1 cellular context compared by ENCODE assay signal in the genomic region with DNA sequence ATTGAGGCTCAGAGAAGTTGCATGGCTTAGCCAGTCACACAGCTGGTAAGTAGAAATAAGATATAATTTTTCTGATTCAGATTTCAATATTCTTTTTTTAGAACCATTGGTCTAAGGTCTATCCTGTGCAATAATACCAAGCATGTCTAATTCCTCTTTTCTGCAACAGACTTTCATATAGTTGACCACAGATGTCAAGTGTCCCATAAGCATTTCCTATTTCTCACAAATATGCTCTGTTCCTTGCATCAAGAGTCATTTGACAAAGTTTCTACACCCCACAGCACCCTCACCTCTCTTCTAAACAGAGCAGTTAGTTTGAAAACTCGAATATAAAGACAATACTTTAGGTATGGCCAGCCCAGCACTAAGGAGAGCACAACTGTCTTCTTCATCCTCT.
TF ChIP-seq lines count a peak whose summit lies in the region.

No MANE protein-coding gene starts in this region.

TF ChIP-seq in GM12878, 131 proteins besides CTCF, POLR2A, EP300 and RAD21 (continued from another document):
- TF ChIP-seq CBFB (IDR thresholded peaks at IDR 0.05; ENCODE audit: low read depth) (0 out of 2 replicates have a peak, but pooled peaks have one; percentile 55), ETV6 (conservative IDR thresholded peaks at IDR 0.05 in 1 of 2, IDR thresholded peaks at IDR 0.05 in 1 of 2; ENCODE audit: borderline replicate concordance in 1 of 2, low read depth in 1 of 2) (peak in 1 of 2 experiments; percentile 44; a peak in 1 of 4 replicates), SMAD1 (IDR thresholded peaks at IDR 0.05; ENCODE audit: low read depth, partially characterized antibody) (no peak), RELA (IDR thresholded peaks at IDR 0.05; ENCODE audit: borderline replicate concordance, partially characterized antibody) (no peak), JUNB (IDR thresholded peaks at IDR 0.05) (peak; percentile 37; the same call in 1 of the 2 replicates), MEF2B (IDR thresholded peaks at IDR 0.05; ENCODE audit: partially characterized antibody, poor library complexity, severe bottlenecking) (peak; percentile 20), NFIC (IDR thresholded peaks at IDR 0.05; ENCODE audit: low read depth, low read length) (peak; percentile 64), IKZF2 (IDR thresholded peaks at IDR 0.05) (0 out of 4 replicates have a peak, but pooled peaks of 1 of the 2 experiments have one; percentile 17), NR2F1 (conservative IDR thresholded peaks at IDR 0.05) (peak; percentile 68), RUNX3 (IDR thresholded peaks at IDR 0.05; ENCODE audit: low read length) (peak; percentile 90), SPI1 (IDR thresholded peaks at IDR 0.05; ENCODE audit: borderline replicate concordance, insufficient read depth, low read depth, low read length) (peak; percentile 69)
- TF ChIP-seq, protein P1, sequence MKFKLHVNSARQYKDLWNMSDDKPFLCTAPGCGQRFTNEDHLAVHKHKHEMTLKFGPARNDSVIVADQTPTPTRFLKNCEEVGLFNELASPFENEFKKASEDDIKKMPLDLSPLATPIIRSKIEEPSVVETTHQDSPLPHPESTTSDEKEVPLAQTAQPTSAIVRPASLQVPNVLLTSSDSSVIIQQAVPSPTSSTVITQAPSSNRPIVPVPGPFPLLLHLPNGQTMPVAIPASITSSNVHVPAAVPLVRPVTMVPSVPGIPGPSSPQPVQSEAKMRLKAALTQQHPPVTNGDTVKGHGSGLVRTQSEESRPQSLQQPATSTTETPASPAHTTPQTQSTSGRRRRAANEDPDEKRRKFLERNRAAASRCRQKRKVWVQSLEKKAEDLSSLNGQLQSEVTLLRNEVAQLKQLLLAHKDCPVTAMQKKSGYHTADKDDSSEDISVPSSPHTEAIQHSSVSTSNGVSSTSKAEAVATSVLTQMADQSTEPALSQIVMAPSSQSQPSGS (IDR thresholded peaks at IDR 0.05; ENCODE audit: low read length): peak; percentile 60
- TF ChIP-seq, protein P2, sequence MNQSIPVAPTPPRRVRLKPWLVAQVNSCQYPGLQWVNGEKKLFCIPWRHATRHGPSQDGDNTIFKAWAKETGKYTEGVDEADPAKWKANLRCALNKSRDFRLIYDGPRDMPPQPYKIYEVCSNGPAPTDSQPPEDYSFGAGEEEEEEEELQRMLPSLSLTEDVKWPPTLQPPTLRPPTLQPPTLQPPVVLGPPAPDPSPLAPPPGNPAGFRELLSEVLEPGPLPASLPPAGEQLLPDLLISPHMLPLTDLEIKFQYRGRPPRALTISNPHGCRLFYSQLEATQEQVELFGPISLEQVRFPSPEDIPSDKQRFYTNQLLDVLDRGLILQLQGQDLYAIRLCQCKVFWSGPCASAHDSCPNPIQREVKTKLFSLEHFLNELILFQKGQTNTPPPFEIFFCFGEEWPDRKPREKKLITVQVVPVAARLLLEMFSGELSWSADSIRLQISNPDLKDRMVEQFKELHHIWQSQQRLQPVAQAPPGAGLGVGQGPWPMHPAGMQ (IDR thresholded peaks at IDR 0.05; ENCODE audit: borderline replicate concordance): no peak
- TF ChIP-seq, protein P3, sequence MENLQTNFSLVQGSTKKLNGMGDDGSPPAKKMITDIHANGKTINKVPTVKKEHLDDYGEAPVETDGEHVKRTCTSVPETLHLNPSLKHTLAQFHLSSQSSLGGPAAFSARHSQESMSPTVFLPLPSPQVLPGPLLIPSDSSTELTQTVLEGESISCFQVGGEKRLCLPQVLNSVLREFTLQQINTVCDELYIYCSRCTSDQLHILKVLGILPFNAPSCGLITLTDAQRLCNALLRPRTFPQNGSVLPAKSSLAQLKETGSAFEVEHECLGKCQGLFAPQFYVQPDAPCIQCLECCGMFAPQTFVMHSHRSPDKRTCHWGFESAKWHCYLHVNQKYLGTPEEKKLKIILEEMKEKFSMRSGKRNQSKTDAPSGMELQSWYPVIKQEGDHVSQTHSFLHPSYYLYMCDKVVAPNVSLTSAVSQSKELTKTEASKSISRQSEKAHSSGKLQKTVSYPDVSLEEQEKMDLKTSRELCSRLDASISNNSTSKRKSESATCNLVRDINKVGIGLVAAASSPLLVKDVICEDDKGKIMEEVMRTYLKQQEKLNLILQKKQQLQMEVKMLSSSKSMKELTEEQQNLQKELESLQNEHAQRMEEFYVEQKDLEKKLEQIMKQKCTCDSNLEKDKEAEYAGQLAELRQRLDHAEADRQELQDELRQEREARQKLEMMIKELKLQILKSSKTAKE (IDR thresholded peaks at IDR 0.05; ENCODE audit: low read depth, poor library complexity, severe bottlenecking): no peak
